10 cellular contexts compared by ENCODE assay signal in genomic region chrX:132622130-132622529, GRCh38.
DNase-seq lines count a peak whose midpoint lies in the region; ATAC-seq, FAIRE-seq and TF ChIP-seq lines count a peak whose summit lies in the region.
"Had no signal": no experiment of that assay in that cellular context is flagged by ENCODE, and none has a peak within 500 bp of the region (broad histone marks: within the 10 kb centered on the region; RNA-seq: fewer than 3 reads in every experiment).

No MANE protein-coding gene starts in this region.

- peaks cover 4% of the 10 kb centered on the region for H3K27me3 Mint-ChIP-seq in astrocyte (ENCODE audit: low read depth, unreplicated experiment)

- no peak for TF ChIP-seq POLR2A in HCT116 (IDR thresholded peaks at IDR 0.05; ENCODE audit: borderline replicate concordance, extremely low read depth, insufficient read depth, insufficient read length)

- no peak overlapping the region for H3K4me3 ChIP-seq in HCT116 (replicated peaks in 1 of 2; ENCODE audit: low read depth in 1 of 2, low read length in 2 of 2)
- H3K4me3 ChIP-seq in SJCRH30, result no peak overlapping the region
- no peak overlapping the region for H3K4me3 ChIP-seq in astrocyte (ENCODE audit: insufficient read depth, low read depth, low read length)

- no peak for TF ChIP-seq CTCF in HCT116 (IDR thresholded peaks at IDR 0.05 in 2 of 3, conservative IDR thresholded peaks at IDR 0.05 in 1 of 3; ENCODE audit: borderline replicate concordance in 1 of 3, insufficient read depth in 1 of 3, low read depth in 2 of 3, low read length in 2 of 3)
- no peak for TF ChIP-seq CTCF in astrocyte (IDR thresholded peaks at IDR 0.05; ENCODE audit: insufficient read depth, low read depth, low read length)

- POLR2A ChIA-PET in HCT116 (lab: Charles Lee), result no interaction called here

- CTCF ChIA-PET in HCT116 (lab: Charles Lee), result interaction anchor here (1.5 to 1.8 kb wide), 2 partner anchors 9 to 780 kb away, joined by 6 to 7 read pairs; no protein-coding TSS in a partner anchor

- H3K4me1 ChIP-seq in HCT116 (ENCODE audit: control insufficient read depth in 1 of 2, insufficient read depth in 2 of 2, low read length in 2 of 2) (peaks cover 5 to 10% of the 10 kb centered on the region in 2 experiments; a peak in 3 of 4 replicates), SJCRH30 (no peaks in the 10 kb centered on the region), astrocyte (ENCODE audit: insufficient read depth, low read length) (no peaks in the 10 kb centered on the region)

- no peaks in the 10 kb centered on the region for H4K20me1 ChIP-seq in HCT116 (ENCODE audit: insufficient read depth)
- H4K20me1 ChIP-seq in astrocyte (ENCODE audit: insufficient read depth, low read length), result no peaks in the 10 kb centered on the region

- peaks cover 2% of the 10 kb centered on the region for H3K4me1 Mint-ChIP-seq in astrocyte (ENCODE audit: low read depth, unreplicated experiment)

- DNase-seq in HCT116 (ENCODE audit: low read depth, low spot score) (peak; percentile 8), SJCRH30 (peak; percentile 10 to 20), astrocyte (ENCODE audit: low read depth) (peak; percentile 57), COR-L47 (lab: John Stamatoyannopoulos, UW) (no peak), putamen (ENCODE audit: low spot score) (no peak)
- peak; percentile 47 for DNase-seq in stimulated activated CD4-positive, alpha-beta T cell treated with anti-CD3 and anti-CD28 coated beads, Interleukin-4, amount 100 ng/mL, for 24 hours
- DNase-seq: effector CD8-positive, alpha-beta T cell; midbrain; T-helper 9 cell had no signal

- no peak overlapping the region for H3K27ac ChIP-seq in HCT116 (ENCODE audit: low read depth, low read length)
- H3K27ac ChIP-seq in SJCRH30, result no peak overlapping the region
- H3K27ac ChIP-seq in astrocyte (ENCODE audit: low read depth, low read length), result no peak overlapping the region

- H3K4me2 ChIP-seq in HCT116 (ENCODE audit: low read length) (peak overlapping the region; percentile 37), astrocyte (ENCODE audit: low read length) (no peak overlapping the region)

- H3K9me3 ChIP-seq in HCT116 (ENCODE audit: control insufficient read depth in 1 of 2, insufficient read depth in 1 of 2, low read depth in 1 of 2, low read length in 2 of 2), result no peaks in the 10 kb centered on the region
- H3K9me3 ChIP-seq in SJCRH30 (replicated peaks), result no peaks in the 10 kb centered on the region
- no peaks in the 10 kb centered on the region for H3K9me3 ChIP-seq in astrocyte (ENCODE audit: insufficient read depth, low read depth, low read length)

- FAIRE-seq in astrocyte (lab: Jason Lieb, UNC), result peak; percentile 97

- no peak overlapping the region for H2AFZ ChIP-seq in HCT116 (ENCODE audit: low read depth, low read length, poor library complexity, severe bottlenecking)
- no peak overlapping the region for H2AFZ ChIP-seq in astrocyte (ENCODE audit: low read depth, low read length)

- H3K27ac Mint-ChIP-seq in astrocyte (ENCODE audit: unreplicated experiment), result no peak overlapping the region

- intact Hi-C loops in HCT116 (cut with micrococcal nuclease), result no loop called here

- no peaks in the 10 kb centered on the region for H3K9me2 ChIP-seq in HCT116 (ENCODE audit: insufficient read depth)

- H3K9me3 Mint-ChIP-seq in astrocyte (ENCODE audit: unreplicated experiment), result no peaks in the 10 kb centered on the region

- H3K36me3 ChIP-seq in HCT116 (ENCODE audit: control insufficient read depth in 1 of 2, insufficient read depth in 2 of 2, low read length in 2 of 2), result no peaks in the 10 kb centered on the region
- no peaks in the 10 kb centered on the region for H3K36me3 ChIP-seq in SJCRH30
- H3K36me3 ChIP-seq in astrocyte (ENCODE audit: insufficient read depth, low read length), result no peaks in the 10 kb centered on the region

- H3K79me2 ChIP-seq in HCT116 (ENCODE audit: insufficient read depth, low read length) (no peaks in the 10 kb centered on the region), astrocyte (ENCODE audit: insufficient read depth, low read length) (no peaks in the 10 kb centered on the region)

- ATAC-seq in HCT116 (peak; percentile 83), HG03159 (IDR thresholded peaks at IDR 0.05; ENCODE audit: unreplicated experiment) (no peak)

- no peak for TF ChIP-seq RAD21 in HCT116 (IDR thresholded peaks at IDR 0.05; ENCODE audit: low read depth)

- RAD21 ChIA-PET in HCT116 (lab: Charles Lee; ENCODE audit: low non-redundant PET in 1 of 2, low total read pairs in 2 of 2, uncharacterized antibody in 2 of 2, unreplicated experiment in 2 of 2), result no interaction called here

- H3K9ac ChIP-seq in HCT116 (ENCODE audit: low read length), result no peak overlapping the region
- H3K9ac ChIP-seq in astrocyte (ENCODE audit: low read length), result no peak overlapping the region

- no peaks in the 10 kb centered on the region for H3K36me3 Mint-ChIP-seq in astrocyte (ENCODE audit: low read depth, unreplicated experiment)

- H3K27me3 ChIP-seq in HCT116 (ENCODE audit: insufficient read depth, low read length) (no peaks in the 10 kb centered on the region), SJCRH30 (no peaks in the 10 kb centered on the region), astrocyte (ENCODE audit: insufficient read depth, low read length) (no peaks in the 10 kb centered on the region)

- no TSS peak for BruUV-seq in HCT116 (replicated peaks; lab: Mats Ljungman, UMichigan)

- H3K4me3 Mint-ChIP-seq in astrocyte (ENCODE audit: unreplicated experiment), result no peak overlapping the region

TF ChIP-seq in HCT116, 20 proteins besides CTCF, POLR2A, EP300 and RAD21:
- no peak for TF ChIP-seq CEBPB (IDR thresholded peaks at IDR 0.05; ENCODE audit: low read depth)
- TF ChIP-seq FOSL1 (IDR thresholded peaks at IDR 0.05; ENCODE audit: low read depth), result peak; percentile 65
- no peak for TF ChIP-seq TCF7L2 (IDR thresholded peaks at IDR 0.05; ENCODE audit: borderline replicate concordance, extremely low read depth, insufficient read depth, insufficient read length)
- peak; percentile 38; the same call in 1 of the 2 replicates for TF ChIP-seq SP1 (IDR thresholded peaks at IDR 0.05; ENCODE audit: low read depth)
- no peak for TF ChIP-seq CBX3 (IDR thresholded peaks at IDR 0.05; ENCODE audit: low read depth)
- TF ChIP-seq JUND (IDR thresholded peaks at IDR 0.05), result peak; percentile 62

Comparison
In these comparisons a context has a peak if more than half of its experiments do, and no peak if none do; other contexts are left out.
1. DNase-seq: peak in HCT116 (single experiment), SJCRH30 (2 of 2), astrocyte (single experiment) and stimulated activated CD4-positive, alpha-beta T cell treated with anti-CD3 and anti-CD28 coated beads, Interleukin-4, amount 100 ng/mL, for 24 hours (single experiment); none in COR-L47 (single experiment) and putamen (single experiment).